ENCODE assay signal across 8 cellular contexts in genomic region chr1:12594966-12595838, GRCh38. TPM values are rescaled to one million over a fixed set of nuclear protein-coding genes. Genes with fewer than 3 reads are reported as not detected.
DNase-seq lines count a peak whose midpoint lies in the region; ATAC-seq and TF ChIP-seq lines count a peak whose summit lies in the region.

No MANE protein-coding gene starts in this region.

- H3K27me3 ChIP-seq in breast epithelium = no peaks in the 10 kb centered on the region

- peak; percentile 53 for DNase-seq in D341Med (ENCODE audit: low spot score)
- peak; percentile 34 for DNase-seq in NCI-H526 treated with DMSO at 0.1 percent for 48 hours (lab: John Stamatoyannopoulos, UW)
- peak; percentile 68 to 89 for DNase-seq in breast epithelium (ENCODE audit: low spot score in 2 of 2)
- peak; percentile 81 for DNase-seq in iris pigment epithelial cell (ENCODE audit: low read depth)
- DNase-seq in skeletal muscle cell (ENCODE audit: low read depth) = no peak
- DNase-seq in T-helper 9 cell = no peak
- no peak for DNase-seq in OCI-M2 (lab: John Stamatoyannopoulos, UW; ENCODE audit: unreplicated experiment)

- no peak for TF ChIP-seq CTCF in breast epithelium (IDR thresholded peaks at IDR 0.05)

- H3K4me3 ChIP-seq in breast epithelium (peak overlapping the region; percentile 33 to 72 (median 54)), skeletal muscle cell (ENCODE audit: low read depth, low read length) (peak overlapping the region; percentile 23)

- no peaks in the 10 kb centered on the region for H3K36me3 ChIP-seq in breast epithelium

- intact Hi-C loops in breast epithelium (cut with DNase I; ENCODE audit: low total_unique reads) = no loop called here

- no peak for ATAC-seq in GM21360 (IDR thresholded peaks at IDR 0.05; ENCODE audit: unreplicated experiment)

- H3K27ac ChIP-seq in breast epithelium = peak overlapping the region; percentile 96 to 97

- no peak for TF ChIP-seq POLR2A in breast epithelium (IDR thresholded peaks at IDR 0.05)

- H3K9me3 ChIP-seq in breast epithelium = no peaks in the 10 kb centered on the region

- H3K4me1 ChIP-seq in breast epithelium = peaks cover 23 to 37% of the 10 kb centered on the region in 2 donors

RNA-seq across cellular contexts. Expression of gene DHRS3, which starts 22.8 kb away (rescaled TPM):
- 100 to 1,000 TPM; 109 to 151 (median 117) TPM for total RNA-seq in breast epithelium

RNA-seq across cellular contexts. Expression of gene AADACL4, which starts 48.7 kb away (rescaled TPM):
- total RNA-seq in breast epithelium = not detected

Comparison
In these comparisons a context has a peak if more than half of its experiments do, and no peak if none do; other contexts are left out.
1. DNase-seq: peak in D341Med (single experiment), NCI-H526 treated with DMSO at 0.1 percent for 48 hours (single experiment), breast epithelium (2 of 2) and iris pigment epithelial cell (single experiment); none in skeletal muscle cell (single experiment), T-helper 9 cell (single experiment) and OCI-M2 (single experiment).